In the genomic region with DNA sequence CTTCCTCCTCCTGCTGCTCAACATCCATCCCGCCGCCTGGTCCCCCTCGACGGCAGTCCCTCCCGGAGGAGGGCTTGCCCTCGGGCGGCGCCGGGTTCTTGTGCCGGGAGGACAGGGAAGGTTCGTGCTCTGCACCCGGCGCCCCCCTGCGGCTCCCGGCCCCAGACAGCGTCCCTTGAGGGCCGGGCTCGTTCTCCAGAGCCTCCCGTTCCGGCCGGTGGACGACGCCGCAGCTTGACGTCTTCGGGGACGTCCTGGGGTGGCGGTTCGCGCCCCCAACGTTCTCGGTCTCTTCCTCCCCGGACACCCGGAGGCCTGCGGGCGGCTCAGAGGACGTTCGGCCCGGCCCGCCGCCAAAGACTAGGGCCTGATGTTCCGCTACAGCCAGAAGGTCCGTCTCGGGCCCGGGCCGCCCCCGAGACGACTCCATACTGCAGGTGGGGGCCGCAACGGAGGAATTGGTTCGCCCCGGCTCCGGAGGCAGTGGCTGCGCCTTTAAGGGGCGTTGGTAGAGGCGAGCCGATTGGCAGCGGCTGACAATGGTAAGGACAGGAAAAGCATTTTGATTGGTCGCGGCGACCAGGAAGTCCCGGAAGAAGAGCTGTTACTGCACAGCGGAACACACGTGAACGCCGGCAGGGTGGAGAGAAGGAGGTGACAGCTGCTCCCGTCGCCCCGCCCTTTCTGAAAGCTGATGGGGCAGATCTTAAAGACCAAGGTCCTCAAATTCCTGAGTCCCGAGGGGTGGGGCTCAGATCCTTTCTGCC, we compare ENCODE assay signal across 8 cellular contexts. TPM values are rescaled to one million over a fixed set of nuclear protein-coding genes. Genes with fewer than 3 reads are reported as not detected.
A peak's percentile ranks its signal among the peaks of the same experiment; 100 is the strongest.
DNase-seq lines count a peak whose midpoint lies in the region; ATAC-seq, FAIRE-seq and TF ChIP-seq lines count a peak whose summit lies in the region.

Gene BORCS6 (minus strand): TSS at position 470 of the 767 bp plus-strand sequence. CDS start 40 bp downstream, at position 430.

- no peak within 1 kb of the TSS for H3K27ac Mint-ChIP-seq in central memory CD8-positive, alpha-beta T cell (ENCODE audit: low read depth)

- H2AFZ ChIP-seq in keratinocyte (ENCODE audit: control insufficient read depth, low read length), result peak within 1 kb of the TSS; percentile 67

- H3K4me3 Mint-ChIP-seq in central memory CD8-positive, alpha-beta T cell, result no peak within 1 kb of the TSS

- peaks cover 14% of the 10 kb centered on the region for H3K4me1 Mint-ChIP-seq in central memory CD8-positive, alpha-beta T cell

- H3K27ac ChIP-seq in keratinocyte (ENCODE audit: control insufficient read depth, insufficient read depth, low read length), result peak within 1 kb of the TSS; percentile 62

- H3K9ac ChIP-seq in keratinocyte (ENCODE audit: control insufficient read depth, extremely low read depth, insufficient read depth, low read length), result peak within 1 kb of the TSS; percentile 82

- H3K9me3 Mint-ChIP-seq in central memory CD8-positive, alpha-beta T cell, result no peaks in the 10 kb centered on the region

- H3K9me1 ChIP-seq in keratinocyte (ENCODE audit: control insufficient read depth, extremely low read depth, insufficient read depth, low read length), result no peaks in the 10 kb centered on the region

- no peaks in the 10 kb centered on the region for H4K20me1 ChIP-seq in keratinocyte (ENCODE audit: control insufficient read depth, extremely low read depth, insufficient read depth, low read length)

- peak; percentile 54 for ATAC-seq in HG03280 (IDR thresholded peaks at IDR 0.05; ENCODE audit: unreplicated experiment)
- peak; percentile 69 for ATAC-seq in central memory CD8-positive, alpha-beta T cell (replicated peaks; ENCODE audit: extremely low read depth, poor library complexity, severe bottlenecking)

- peak in 1 of 3 experiments; percentile 23 for TF ChIP-seq CTCF in keratinocyte (optimal IDR thresholded peaks at IDR 0.05 in 1 of 3, IDR thresholded peaks at IDR 0.05 in 1 of 3, conservative IDR thresholded peaks at IDR 0.05 in 1 of 3; ENCODE audit: extremely low read depth in 1 of 3, insufficient read depth in 2 of 3, low read length in 3 of 3)

- H3K4me1 ChIP-seq in keratinocyte (ENCODE audit: control insufficient read depth, extremely low read depth, insufficient read depth, low read length), result peaks cover 33% of the 10 kb centered on the region

- peak within 1 kb of the TSS; percentile 88 for H3K4me2 ChIP-seq in keratinocyte (ENCODE audit: control insufficient read depth, extremely low read depth, insufficient read depth, low read depth, low read length)

- peak; percentile 85 for TF ChIP-seq POLR2A in GM18951 (IDR thresholded peaks at IDR 0.05; ENCODE audit: extremely low read depth, insufficient read depth, insufficient read length)

- H3K9me3 ChIP-seq in keratinocyte (ENCODE audit: control insufficient read depth, low read depth, low read length), result no peaks in the 10 kb centered on the region

- in situ Hi-C loops in GM18951 (cut with MboI; ENCODE audit: low sequenced_read_pairs, unreplicated experiment), result no loop called here

- H3K36me3 ChIP-seq in keratinocyte (ENCODE audit: control insufficient read depth in 2 of 2, extremely low read depth in 1 of 2, insufficient read depth in 2 of 2, low read length in 2 of 2), result no peaks in the 10 kb centered on the region

- dilution Hi-C loops in keratinocyte (cut with MboI; ENCODE audit: extremely low pct_ligation_motif_present, low sequenced_read_pairs), result no loop called here

- H3K4me3 ChIP-seq in keratinocyte (ENCODE audit: control insufficient read depth in 2 of 3, extremely low read depth in 1 of 3, insufficient read depth in 2 of 3, low read depth in 1 of 3, low read length in 3 of 3), result peak within 1 kb of the TSS; percentile 73 to 93 (median 84)

- peaks cover 14% of the 10 kb centered on the region for H3K79me2 ChIP-seq in keratinocyte (ENCODE audit: control insufficient read depth, insufficient read depth, low read length)

- H3K27me3 ChIP-seq in keratinocyte (ENCODE audit: control insufficient read depth, extremely low read depth, insufficient read depth, low read length), result no peaks in the 10 kb centered on the region

- DNase-seq in AG08396 (ENCODE audit: low spot score) (peak; percentile 94), NCI-H345 treated with DMSO at 0.1 percent for 48 hours (lab: John Stamatoyannopoulos, UW; ENCODE audit: unreplicated experiment) (peak; percentile 90), keratinocyte (ENCODE audit: low read depth, low spot score) (peak; percentile 88)
- DNase-seq in activated CD4-positive, CD25-positive, alpha-beta regulatory T cell (lab: John Stamatoyannopoulos, UW), result peak; percentile 75 to 90 (median 87)
- DNase-seq in central memory CD8-positive, alpha-beta T cell (ENCODE audit: low spot score in 2 of 2), result peak; percentile 77 to 92
- peak; percentile 79 to 87 for DNase-seq in stimulated activated CD4-positive, alpha-beta T cell treated with anti-CD3 and anti-CD28 coated beads, Interleukin-15, amount 100 ng/mL, for 1 hour (ENCODE audit: low read depth in 1 of 2, low spot score in 1 of 2)

- no peaks in the 10 kb centered on the region for H3K27me3 Mint-ChIP-seq in central memory CD8-positive, alpha-beta T cell

- peaks cover 4% of the 10 kb centered on the region for H3K36me3 Mint-ChIP-seq in central memory CD8-positive, alpha-beta T cell (ENCODE audit: insufficient read depth)

- peak; percentile 72 for FAIRE-seq in keratinocyte (lab: Jason Lieb, UNC)

RNA-seq across cellular contexts. Expression of gene BORCS6, which starts in this region (rescaled TPM):
- 4.2 to 6.3 TPM (median 5.5 TPM) in 3 replicates for polyA plus RNA-seq in keratinocyte
- polyA plus RNA-seq in keratinocyte (2011; ENCODE audit: low read depth), result 0.90 TPM
- 3.3 and 7.3 TPM in 2 replicates for polyA plus RNA-seq in keratinocyte (2011; cell fraction: cytosol; rRNA removed)
- 4.4 and 5.6 TPM in 2 replicates for polyA plus RNA-seq in keratinocyte (2011; cell fraction: nucleus; rRNA removed)
- polyA plus RNA-seq in keratinocyte (2012; ENCODE audit: low replicate concordance), result 4.5 and 6.5 TPM in 2 replicates
- polyA minus RNA-seq in keratinocyte, result 2.9 to 5.0 TPM (median 3.9 TPM) in 3 replicates
- polyA minus RNA-seq in keratinocyte (2011; cell fraction: cytosol; rRNA and poly(A)+ RNA removed), result 10.6 TPM
- polyA minus RNA-seq in keratinocyte (2011; cell fraction: nucleus; rRNA and poly(A)+ RNA removed), result 3.3 and 3.4 TPM in 2 replicates

Comparison
In these comparisons a context has a peak if more than half of its experiments do, and no peak if none do; other contexts are left out.
1. Peak in every context shown above with its lines: DNase-seq, ATAC-seq, H3K4me3 ChIP-seq and H3K27ac ChIP-seq.